10 cellular contexts compared by ENCODE assay signal in genomic region chr12:131773582-131774221, GRCh38. TPM values are rescaled to one million over a fixed set of nuclear protein-coding genes. Genes with fewer than 3 reads are reported as not detected.
A peak's percentile ranks its signal among the peaks of the same experiment; 100 is the strongest.
DNase-seq lines count a peak whose midpoint lies in the region; ATAC-seq lines count a peak whose summit lies in the region.
"Had no signal": no experiment of that assay in that cellular context is flagged by ENCODE, and none has a peak within 500 bp of the region (broad histone marks: within the 10 kb centered on the region; RNA-seq: fewer than 3 reads in every experiment).

No MANE protein-coding gene starts in this region.

- H3K4me3 Mint-ChIP-seq in natural killer cell treated with Interleukin-12 subunit alpha and Interleukin-12 subunit beta and Interleukin-15 and Interleukin-18, amount 100 ng/mL, for 72 hours: no peak overlapping the region

- no peaks in the 10 kb centered on the region for H3K27me3 Mint-ChIP-seq in natural killer cell treated with Interleukin-12 subunit alpha and Interleukin-12 subunit beta and Interleukin-15 and Interleukin-18, amount 100 ng/mL, for 72 hours

- peak; percentile 63 for ATAC-seq in HG02571 (IDR thresholded peaks at IDR 0.05; ENCODE audit: unreplicated experiment)
- ATAC-seq in natural killer cell treated with Interleukin-12 subunit alpha and Interleukin-12 subunit beta and Interleukin-15 and Interleukin-18, amount 100 ng/mL, for 72 hours: peak; percentile 41 to 59
- ATAC-seq: A549 had no signal

- H3K27ac Mint-ChIP-seq in natural killer cell treated with Interleukin-12 subunit alpha and Interleukin-12 subunit beta and Interleukin-15 and Interleukin-18, amount 100 ng/mL, for 72 hours: no peak overlapping the region

- H3K36me3 Mint-ChIP-seq in natural killer cell treated with Interleukin-12 subunit alpha and Interleukin-12 subunit beta and Interleukin-15 and Interleukin-18, amount 100 ng/mL, for 72 hours: peaks cover 19% of the 10 kb centered on the region

- no peaks in the 10 kb centered on the region for H3K9me3 Mint-ChIP-seq in natural killer cell treated with Interleukin-12 subunit alpha and Interleukin-12 subunit beta and Interleukin-15 and Interleukin-18, amount 100 ng/mL, for 72 hours

- H3K4me1 Mint-ChIP-seq in natural killer cell treated with Interleukin-12 subunit alpha and Interleukin-12 subunit beta and Interleukin-15 and Interleukin-18, amount 100 ng/mL, for 72 hours (ENCODE audit: low read depth in 2 of 2): peaks cover 5 to 10% of the 10 kb centered on the region in 2 donors

- peak; percentile 27 for DNase-seq in NOMO-1 treated with DMSO at 0.1 percent for 48 hours (lab: John Stamatoyannopoulos, UW; ENCODE audit: unreplicated experiment)
- DNase-seq in NOMO-1 treated with dmso at 0.1 percent for 144 hours (lab: John Stamatoyannopoulos, UW; ENCODE audit: unreplicated experiment): no peak
- peak; percentile 61 for DNase-seq in MV-4-11 (lab: John Stamatoyannopoulos, UW)
- DNase-seq in natural killer cell treated with Interleukin-12 subunit alpha and Interleukin-12 subunit beta and Interleukin-15 and Interleukin-18, amount 100 ng/mL, for 72 hours (ENCODE audit: low spot score): no peak
- DNase-seq in stimulated activated CD8-positive, alpha-beta memory T cell treated with anti-CD3 and anti-CD28 coated beads, Interleukin-4, amount 100 ng/mL, for 48 hours: no peak
- DNase-seq in DMS53 treated with DMSO at 0.1 percent for 48 hours (lab: John Stamatoyannopoulos, UW; ENCODE audit: unreplicated experiment): no peak
- no peak for DNase-seq in SHP77 treated with DMSO at 0.1 percent for 48 hours (lab: John Stamatoyannopoulos, UW)
- DNase-seq: heart right ventricle had no signal

RNA-seq across cellular contexts. Expression of gene MMP17, which starts 54.5 kb away (rescaled TPM):
- not detected for total RNA-seq in natural killer cell treated with Interleukin-12 subunit alpha and Interleukin-12 subunit beta and Interleukin-15 and Interleukin-18, amount 100 ng/mL, for 72 hours

Comparison
In these comparisons a context has a peak if more than half of its experiments do, and no peak if none do; other contexts are left out.
1. DNase-seq: peak in NOMO-1 treated with DMSO at 0.1 percent for 48 hours (single experiment) and MV-4-11 (single experiment); none in NOMO-1 treated with dmso at 0.1 percent for 144 hours (single experiment), natural killer cell treated with Interleukin-12 subunit alpha and Interleukin-12 subunit beta and Interleukin-15 and Interleukin-18, amount 100 ng/mL, for 72 hours (single experiment), stimulated activated CD8-positive, alpha-beta memory T cell treated with anti-CD3 and anti-CD28 coated beads, Interleukin-4, amount 100 ng/mL, for 48 hours (single experiment), DMS53 treated with DMSO at 0.1 percent for 48 hours (single experiment) and SHP77 treated with DMSO at 0.1 percent for 48 hours (single experiment).